ENCODE assay signal across 25 cellular contexts in genomic region chr7:5289345-5289744, GRCh38.
"Had no signal": no experiment of that assay in that cellular context is flagged by ENCODE, and none has a peak within 500 bp of the region (broad histone marks: within the 10 kb centered on the region; RNA-seq: fewer than 3 reads in every experiment).

No MANE protein-coding gene starts in this region.

- DNase-seq: cortex of kidney; effector memory CD8-positive, alpha-beta T cell; foreskin fibroblast; gastrocnemius medialis; head of caudate nucleus; kidney; left lung; mesendoderm; midbrain; naive thymus-derived CD8-positive, alpha-beta T cell; nephron progenitor cell; nucleus accumbens; ovary; posterior cingulate gyrus; psoas muscle; right cardiac atrium; sigmoid colon; spleen; stimulated activated naive B cell treated with anti-CD40 and anti-IgM and Interleukin-4, amounts not matched to agents 10 μg/mL and 1 μg/mL and 100 μg/mL, for 72 hours; upper lobe of left lung; uterus had no signal

- H3K4me1 ChIP-seq: gastrocnemius medialis, left lung, psoas muscle, spleen, uterus had no signal

- FAIRE-seq: endometrium, kidney had no signal

- H3K27me3 ChIP-seq: ovary, uterus had no signal

- H3K4me3 ChIP-seq: gastrocnemius medialis, left lung, ovary, psoas muscle, sigmoid colon, spleen, thoracic aorta, tibial nerve, upper lobe of left lung, uterus had no signal

- H3K9me3 ChIP-seq: gastrocnemius medialis, left lung, ovary, psoas muscle, sigmoid colon, thoracic aorta, upper lobe of left lung, uterus had no signal

- H3K27ac ChIP-seq: gastrocnemius medialis, left lung, ovary, psoas muscle, sigmoid colon, spleen, thoracic aorta, tibial nerve, upper lobe of left lung, uterus had no signal

- H3K36me3 ChIP-seq: gastrocnemius medialis, left lung, ovary, sigmoid colon, spleen, thoracic aorta, tibial nerve, upper lobe of left lung, uterus had no signal

- ATAC-seq: effector memory CD8-positive, alpha-beta T cell; esophagus mucosa; gastrocnemius medialis; left lung; naive thymus-derived CD8-positive, alpha-beta T cell; psoas muscle; right cardiac atrium; stimulated activated naive B cell treated with anti-CD40 and anti-IgM and Interleukin-4, amounts not matched to agents 10 μg/mL and 1 μg/mL and 100 μg/mL, for 72 hours had no signal
